In the genomic region with DNA sequence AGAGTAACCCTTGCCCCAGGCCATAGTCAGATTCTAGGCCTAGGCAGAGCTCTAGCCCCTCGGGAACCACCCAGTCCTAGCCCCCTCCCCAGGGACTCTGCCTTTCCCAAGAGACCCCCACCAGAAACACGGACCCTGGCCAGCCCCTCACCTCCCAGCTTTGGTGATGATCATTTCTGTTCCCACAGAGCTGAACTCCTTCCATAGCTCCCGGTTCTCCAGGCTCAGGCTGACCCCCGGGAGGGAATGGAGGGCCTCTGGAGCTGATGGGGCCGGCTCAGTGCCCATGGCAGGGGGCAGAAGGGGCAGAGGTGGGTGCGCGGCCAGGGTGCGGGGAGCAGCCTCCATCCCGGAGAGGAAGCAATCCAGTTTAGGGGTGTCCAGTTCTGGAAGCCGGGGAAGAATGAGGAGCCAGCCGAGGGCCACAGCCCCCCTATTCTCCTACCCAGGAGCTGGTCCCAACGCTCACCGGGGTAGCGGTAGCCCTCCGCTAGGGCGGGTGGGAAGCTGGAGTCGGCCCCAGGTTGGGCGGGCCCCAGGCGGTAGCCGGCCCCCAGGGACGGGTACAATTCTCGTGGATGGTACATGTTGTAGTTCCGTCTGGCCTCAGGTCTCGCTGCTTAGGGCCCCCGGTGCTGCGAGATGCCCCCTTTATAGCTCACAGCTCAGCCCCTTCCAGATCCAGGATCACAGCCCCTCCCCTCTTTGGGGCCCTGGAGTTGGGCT, we compare ENCODE assay signal across 9 cellular contexts. TPM values are rescaled to one million over a fixed set of nuclear protein-coding genes. Genes with fewer than 3 reads are reported as not detected.
DNase-seq lines count a peak whose midpoint lies in the region; ATAC-seq, FAIRE-seq and TF ChIP-seq lines count a peak whose summit lies in the region.
"Had no signal": no experiment of that assay in that cellular context is flagged by ENCODE, and none has a peak within 500 bp of the region (broad histone marks: within the 10 kb centered on the region; RNA-seq: fewer than 3 reads in every experiment).

No MANE protein-coding gene starts in this region.

- H3K4me1 Mint-ChIP-seq in naive thymus-derived CD4-positive, alpha-beta T cell: peaks cover 43 to 60% (median 49%) of the 10 kb centered on the region in 7 donors

- peaks cover 54% of the 10 kb centered on the region for H3K4me1 ChIP-seq in left ventricle myocardium inferior
- H3K4me1 ChIP-seq in naive thymus-derived CD4-positive, alpha-beta T cell (ENCODE audit: control insufficient read depth in 2 of 2, insufficient read depth in 2 of 2, low read length in 2 of 2): peaks cover 29 to 47% of the 10 kb centered on the region in 2 donors
- peaks cover 48% of the 10 kb centered on the region for H3K4me1 ChIP-seq in vagina

- intact Hi-C loops in left ventricle myocardium inferior (cut with micrococcal nuclease): no loop called here
- intact Hi-C loops in Right ventricle myocardium superior (cut with DNase I): loop anchor here (10.0 kb wide), 1 partner anchor 324 kb away; no protein-coding TSS in a partner anchor
- intact Hi-C loops in naive thymus-derived CD4-positive, alpha-beta T cell (cut with micrococcal nuclease): loop anchor here (1.0 to 10.0 kb wide), 8 partner anchors 15 to 604 kb away; a partner anchor contains a TSS
- intact Hi-C loops in vagina (cut with DNase I): no loop called here

- TF ChIP-seq POLR2A in vagina (IDR thresholded peaks at IDR 0.05): no peak

- ATAC-seq in Right ventricle myocardium superior (ENCODE audit: poor library complexity) (no peak), omental fat pad (ENCODE audit: low FRiP score) (no peak)
- ATAC-seq in naive thymus-derived CD4-positive, alpha-beta T cell: no peak

- peak overlapping the region; percentile 70 to 94 (median 87) for H3K27ac Mint-ChIP-seq in naive thymus-derived CD4-positive, alpha-beta T cell

- H3K27ac ChIP-seq in left ventricle myocardium inferior (replicated peaks) (peak overlapping the region; percentile 92), vagina (peak overlapping the region; percentile 89)
- peak overlapping the region; percentile 77 for H3K27ac ChIP-seq in naive thymus-derived CD4-positive, alpha-beta T cell (ENCODE audit: low read depth, low read length)
- H3K27ac ChIP-seq: SJSA1 had no signal

- FAIRE-seq in bronchial epithelial cell (lab: Jason Lieb, UNC): no peak

- H3K4me3 ChIP-seq in left ventricle myocardium inferior (peak overlapping the region; percentile 68), bronchial epithelial cell (ENCODE audit: low read depth, low read length) (peak overlapping the region; percentile 44), vagina (peak overlapping the region; percentile 51 to 59)
- H3K4me3 ChIP-seq in naive thymus-derived CD4-positive, alpha-beta T cell (ENCODE audit: low read length): no peak overlapping the region

- no peak for TF ChIP-seq CTCF in left ventricle myocardium inferior (IDR thresholded peaks at IDR 0.05; ENCODE audit: borderline replicate concordance)
- TF ChIP-seq CTCF in bronchial epithelial cell (IDR thresholded peaks at IDR 0.05; ENCODE audit: insufficient read depth, low read length, severe bottlenecking): no peak
- TF ChIP-seq CTCF in vagina (IDR thresholded peaks at IDR 0.05): no peak
- no peak for TF ChIP-seq CTCF in omental fat pad (IDR thresholded peaks at IDR 0.05)

- H3K9me3 Mint-ChIP-seq in naive thymus-derived CD4-positive, alpha-beta T cell: peaks cover 0 to 1% (median 0%) of the 10 kb centered on the region in 11 donors

- DNase-seq in left ventricle myocardium inferior (no peak), Right ventricle myocardium superior (no peak), bronchial epithelial cell (ENCODE audit: low read depth) (no peak), vagina (ENCODE audit: extremely low spot score in 2 of 2) (no peak), omental fat pad (ENCODE audit: low spot score) (no peak), hippocampal formation (lab: John Stamatoyannopoulos, UW) (no peak), T1000 (lab: John Stamatoyannopoulos, UW) (no peak)
- DNase-seq in naive thymus-derived CD4-positive, alpha-beta T cell: peak in 1 of 9 donors; percentile 31

- peaks cover 4 to 24% (median 13%) of the 10 kb centered on the region in 5 donors for H3K36me3 Mint-ChIP-seq in naive thymus-derived CD4-positive, alpha-beta T cell

- H3K36me3 ChIP-seq in left ventricle myocardium inferior (peaks cover 17% of the 10 kb centered on the region), bronchial epithelial cell (ENCODE audit: control insufficient read depth, insufficient read depth, low read length) (peaks cover 6% of the 10 kb centered on the region), vagina (peaks cover 0 to 19% of the 10 kb centered on the region in 2 donors)
- peaks cover 4 to 12% (median 7%) of the 10 kb centered on the region in 3 experiments for H3K36me3 ChIP-seq in naive thymus-derived CD4-positive, alpha-beta T cell (ENCODE audit: control insufficient read depth in 2 of 3, insufficient read depth in 3 of 3, low read length in 3 of 3)

- H3K4me3 Mint-ChIP-seq in naive thymus-derived CD4-positive, alpha-beta T cell: peak overlapping the region; percentile 66 to 96 (median 73)

- POLR2A ChIA-PET in naive thymus-derived CD4-positive, alpha-beta T cell (lab: Charles Lee): interaction anchor here (0.6 to 10.4 kb wide), 22 partner anchors 9 to 406 kb away, joined by 3 to 216 read pairs (median 5); a partner anchor contains a TSS

- CTCF ChIA-PET in naive thymus-derived CD4-positive, alpha-beta T cell (lab: Charles Lee): interaction anchor here (0.9 to 3.9 kb wide), 13 partner anchors 8 to 1082 kb away, joined by 3 to 18 read pairs (median 5); a partner anchor contains a TSS

- H3K27me3 ChIP-seq in left ventricle myocardium inferior (ENCODE audit: low read depth) (no peaks in the 10 kb centered on the region), bronchial epithelial cell (ENCODE audit: control insufficient read depth, insufficient read depth, low read length) (no peaks in the 10 kb centered on the region), vagina (no peaks in the 10 kb centered on the region)
- H3K27me3 ChIP-seq in naive thymus-derived CD4-positive, alpha-beta T cell (ENCODE audit: control insufficient read depth in 2 of 2, insufficient read depth in 2 of 2, low read length in 2 of 2): no peaks in the 10 kb centered on the region
- H3K27me3 ChIP-seq: SJSA1 had no signal

- H3K9me3 ChIP-seq in left ventricle myocardium inferior (replicated peaks) (no peaks in the 10 kb centered on the region), vagina (no peaks in the 10 kb centered on the region)
- H3K9me3 ChIP-seq in naive thymus-derived CD4-positive, alpha-beta T cell (ENCODE audit: control insufficient read depth in 2 of 3, low read length in 3 of 3): no peaks in the 10 kb centered on the region
- H3K9me3 ChIP-seq: SJSA1 had no signal

- H3K27me3 Mint-ChIP-seq in naive thymus-derived CD4-positive, alpha-beta T cell: no peaks in the 10 kb centered on the region

RNA-seq across cellular contexts. Expression of a gene that starts 1.0 kb away (rescaled TPM):
- total RNA-seq in left ventricle myocardium inferior: 1.0 TPM
- 1.0 TPM for total RNA-seq in Right ventricle myocardium superior
- 0.26 and 0.90 TPM in 2 replicates for total RNA-seq in bronchial epithelial cell
- total RNA-seq in naive thymus-derived CD4-positive, alpha-beta T cell: 1 to 10 TPM; 1.5 to 3.3 (median 1.6) TPM
- under 1 TPM in 1 of 2 donors, not detected in 1; 0.38 TPM for polyA plus RNA-seq in naive thymus-derived CD4-positive, alpha-beta T cell
- 6.4 TPM for total RNA-seq in vagina
- under 1 TPM in 2 of 4 donors, not detected in 2; 0.36 to 0.56 TPM for total RNA-seq in omental fat pad
- total RNA-seq: SJSA1 had no signal

RNA-seq across cellular contexts. Expression of a gene that starts 5.2 kb away (rescaled TPM):
- 54.4 TPM for total RNA-seq in left ventricle myocardium inferior
- total RNA-seq in Right ventricle myocardium superior: 64.1 TPM
- total RNA-seq in bronchial epithelial cell: 3.7 and 7.4 TPM in 2 replicates
- 100 to 1,000 TPM in 3 of 5 experiments, 10 to 100 TPM in 2; 50.5 to 260 (median 130) TPM for total RNA-seq in naive thymus-derived CD4-positive, alpha-beta T cell
- polyA plus RNA-seq in naive thymus-derived CD4-positive, alpha-beta T cell: 100 to 1,000 TPM; 242 to 308 TPM
- 116 TPM for total RNA-seq in vagina
- 10 to 100 TPM; 33.0 to 93.7 (median 74.9) TPM for total RNA-seq in omental fat pad

RNA-seq across cellular contexts. Expression of a gene that starts 15.0 kb away (rescaled TPM):
- total RNA-seq in left ventricle myocardium inferior (32.2 TPM), Right ventricle myocardium superior (33.2 TPM), bronchial epithelial cell (249 and 310 TPM in 2 replicates), vagina (60.4 TPM), omental fat pad (10 to 100 TPM; 49.8 to 59.1 (median 56.3) TPM)
- total RNA-seq in naive thymus-derived CD4-positive, alpha-beta T cell: 100 to 1,000 TPM in 2 of 5 experiments, 10 to 100 TPM in 3; 68.4 to 143 (median 86.0) TPM
- polyA plus RNA-seq in naive thymus-derived CD4-positive, alpha-beta T cell: 100 to 1,000 TPM; 176 TPM

RNA-seq across cellular contexts. Expression of a gene that starts 22.6 kb away (rescaled TPM):
- total RNA-seq in left ventricle myocardium inferior: 2.3 TPM
- 2.6 TPM for total RNA-seq in Right ventricle myocardium superior
- total RNA-seq in bronchial epithelial cell: 7.1 and 20.7 TPM in 2 replicates
- 10 to 100 TPM in 4 of 5 experiments, 1 to 10 TPM in 1; 7.9 to 39.3 (median 12.3) TPM for total RNA-seq in naive thymus-derived CD4-positive, alpha-beta T cell
- not detected for polyA plus RNA-seq in naive thymus-derived CD4-positive, alpha-beta T cell
- total RNA-seq in vagina: 6.9 TPM
- total RNA-seq in omental fat pad: 1 to 10 TPM; 1.6 to 6.3 (median 2.8) TPM

RNA-seq across cellular contexts. Expression of a gene that starts 25.2 kb away (rescaled TPM):
- total RNA-seq in left ventricle myocardium inferior: 3,337 TPM
- total RNA-seq in Right ventricle myocardium superior: 3,843 TPM
- total RNA-seq in bronchial epithelial cell: 496 and 527 TPM in 2 replicates
- 1,000 to 10,000 TPM in 1 of 5 experiments, 100 to 1,000 TPM in 4; 356 to 1,619 (median 584) TPM for total RNA-seq in naive thymus-derived CD4-positive, alpha-beta T cell
- polyA plus RNA-seq in naive thymus-derived CD4-positive, alpha-beta T cell: 1,000 to 10,000 TPM in 1 of 2 donors, 100 to 1,000 TPM in 1; 955 to 1,316 TPM
- 810 TPM for total RNA-seq in vagina
- total RNA-seq in omental fat pad: 100 to 1,000 TPM; 468 to 864 (median 772) TPM

Comparison
In these comparisons a context has a peak if more than half of its experiments do, and no peak if none do; other contexts are left out.
1. intact Hi-C loops: an anchor here in Right ventricle myocardium superior (10.0 kb wide) and naive thymus-derived CD4-positive, alpha-beta T cell (1.0 to 10.0 kb wide); none called in left ventricle myocardium inferior and vagina.